Comparison of ENCODE assay signal across 11 cellular contexts in genomic region chr17:74280093-74280513, GRCh38. TPM values are rescaled to one million over a fixed set of nuclear protein-coding genes. Genes with fewer than 3 reads are reported as not detected.
DNase-seq lines count a peak whose midpoint lies in the region; ATAC-seq, FAIRE-seq and TF ChIP-seq lines count a peak whose summit lies in the region.
"Had no signal": no experiment of that assay in that cellular context is flagged by ENCODE, and none has a peak within 500 bp of the region (broad histone marks: within the 10 kb centered on the region; RNA-seq: fewer than 3 reads in every experiment).

No MANE protein-coding gene starts in this region.

- ATAC-seq in HG03442 (IDR thresholded peaks at IDR 0.05; ENCODE audit: unreplicated experiment) = peak; percentile 59
- ATAC-seq in GM18517 (IDR thresholded peaks at IDR 0.05; ENCODE audit: unreplicated experiment) = no peak
- ATAC-seq in HG03039 (IDR thresholded peaks at IDR 0.05; ENCODE audit: unreplicated experiment) = no peak

- H3K9me3 Mint-ChIP-seq in activated T-helper 1 cell treated with anti-CD3 and anti-CD28 coated beads, Interleukin-12 subunit alpha, Interleukin-12 subunit beta, Interleukin-2, Interleukin-4 antibody, amounts not matched to agents 30 ng/mL and 10 ng/mL and 1 ng/mL, durations not matched to agents 14 hours and 24 hours and 36 hours = no peaks in the 10 kb centered on the region

- DNase-seq in GM12892 (ENCODE audit: insufficient read length) (peak; percentile 60), COR-L47 (lab: John Stamatoyannopoulos, UW) (no peak), amniotic stem cell (lab: John Stamatoyannopoulos, UW) (no peak)
- peak; percentile 61 for DNase-seq in activated T-helper 1 cell treated with anti-CD3 and anti-CD28 coated beads, Interleukin-12 subunit alpha, Interleukin-12 subunit beta, Interleukin-2, Interleukin-4 antibody, amounts not matched to agents 30 ng/mL and 10 ng/mL and 1 ng/mL, durations not matched to agents 14 hours and 24 hours and 36 hours (ENCODE audit: low spot score)
- DNase-seq in stimulated activated CD4-positive, alpha-beta T cell treated with anti-CD3 and anti-CD28 coated beads, Interleukin-15, amount 100 ng/mL, for 48 hours (ENCODE audit: low read depth in 2 of 2) = peak; percentile 39 to 45
- DNase-seq: DND-41, uterus had no signal

- H3K4me3 Mint-ChIP-seq in activated T-helper 1 cell treated with anti-CD3 and anti-CD28 coated beads, Interleukin-12 subunit alpha, Interleukin-12 subunit beta, Interleukin-2, Interleukin-4 antibody, amounts not matched to agents 30 ng/mL and 10 ng/mL and 1 ng/mL, durations not matched to agents 14 hours and 24 hours and 36 hours = peak overlapping the region; percentile 4

- TF ChIP-seq POLR2A in GM12892 (IDR thresholded peaks at IDR 0.05; ENCODE audit: low read depth, low read length) = no peak

- no peaks in the 10 kb centered on the region for H3K27me3 Mint-ChIP-seq in activated T-helper 1 cell treated with anti-CD3 and anti-CD28 coated beads, Interleukin-12 subunit alpha, Interleukin-12 subunit beta, Interleukin-2, Interleukin-4 antibody, amounts not matched to agents 30 ng/mL and 10 ng/mL and 1 ng/mL, durations not matched to agents 14 hours and 24 hours and 36 hours (ENCODE audit: insufficient read depth)

- H3K27ac Mint-ChIP-seq in activated T-helper 1 cell treated with anti-CD3 and anti-CD28 coated beads, Interleukin-12 subunit alpha, Interleukin-12 subunit beta, Interleukin-2, Interleukin-4 antibody, amounts not matched to agents 30 ng/mL and 10 ng/mL and 1 ng/mL, durations not matched to agents 14 hours and 24 hours and 36 hours = peak overlapping the region; percentile 66

- no peaks in the 10 kb centered on the region for H3K36me3 Mint-ChIP-seq in activated T-helper 1 cell treated with anti-CD3 and anti-CD28 coated beads, Interleukin-12 subunit alpha, Interleukin-12 subunit beta, Interleukin-2, Interleukin-4 antibody, amounts not matched to agents 30 ng/mL and 10 ng/mL and 1 ng/mL, durations not matched to agents 14 hours and 24 hours and 36 hours (ENCODE audit: low read depth)

- intact Hi-C loops in activated T-helper 1 cell treated with anti-CD3 and anti-CD28 coated beads, Interleukin-12 subunit alpha, Interleukin-12 subunit beta, Interleukin-2, Interleukin-4 antibody, amounts not matched to agents 30 ng/mL and 10 ng/mL and 1 ng/mL, durations not matched to agents 14 hours and 24 hours and 36 hours (cut with micrococcal nuclease) = loop anchor here (5.0 kb wide), 1 partner anchor 232 kb away; no protein-coding TSS in a partner anchor

- peak; percentile 87 for FAIRE-seq in GM12892 (lab: Jason Lieb, UNC)

- H3K4me1 Mint-ChIP-seq in activated T-helper 1 cell treated with anti-CD3 and anti-CD28 coated beads, Interleukin-12 subunit alpha, Interleukin-12 subunit beta, Interleukin-2, Interleukin-4 antibody, amounts not matched to agents 30 ng/mL and 10 ng/mL and 1 ng/mL, durations not matched to agents 14 hours and 24 hours and 36 hours (ENCODE audit: low read depth) = peaks cover 34% of the 10 kb centered on the region

RNA-seq across cellular contexts. Expression of gene DNAI2, which starts 6.1 kb away (rescaled TPM):
- 0.36 TPM for polyA plus RNA-seq in GM12892 (2012; ENCODE audit: missing spikeins)
- total RNA-seq in activated T-helper 1 cell treated with anti-CD3 and anti-CD28 coated beads, Interleukin-12 subunit alpha, Interleukin-12 subunit beta, Interleukin-2, Interleukin-4 antibody, amounts not matched to agents 30 ng/mL and 10 ng/mL and 1 ng/mL, durations not matched to agents 14 hours and 24 hours and 36 hours = 0.12 and 0.18 TPM in 2 replicates
- total RNA-seq: SJSA1 had no signal

RNA-seq across cellular contexts. Expression of gene KIF19, which starts 45.9 kb away (rescaled TPM):
- polyA plus RNA-seq in GM12892 (2012; ENCODE audit: missing spikeins) = not detected
- 0.10 and 0.13 TPM in 2 replicates for total RNA-seq in activated T-helper 1 cell treated with anti-CD3 and anti-CD28 coated beads, Interleukin-12 subunit alpha, Interleukin-12 subunit beta, Interleukin-2, Interleukin-4 antibody, amounts not matched to agents 30 ng/mL and 10 ng/mL and 1 ng/mL, durations not matched to agents 14 hours and 24 hours and 36 hours
- total RNA-seq: SJSA1 had no signal

Comparison
In these comparisons a context has a peak if more than half of its experiments do, and no peak if none do; other contexts are left out.
1. DNase-seq: peak in GM12892 (single experiment), activated T-helper 1 cell treated with anti-CD3 and anti-CD28 coated beads, Interleukin-12 subunit alpha, Interleukin-12 subunit beta, Interleukin-2, Interleukin-4 antibody, amounts not matched to agents 30 ng/mL and 10 ng/mL and 1 ng/mL, durations not matched to agents 14 hours and 24 hours and 36 hours (single experiment) and stimulated activated CD4-positive, alpha-beta T cell treated with anti-CD3 and anti-CD28 coated beads, Interleukin-15, amount 100 ng/mL, for 48 hours (2 of 2); none in COR-L47 (single experiment) and amniotic stem cell (single experiment).